In genomic region chr4:158314756-158315487, GRCh38 we compare ENCODE assay signal across 1 cellular context.
TF ChIP-seq lines count a peak whose summit lies in the region.

No MANE protein-coding gene starts in this region.

TF ChIP-seq in K562, 482 proteins besides CTCF, POLR2A, EP300 and RAD21 (continued from another document):
- TF ChIP-seq ARID3B (CRISPR knock-in tag; IDR thresholded peaks at IDR 0.05; ENCODE audit: borderline replicate concordance) (no peak), MECOM (CRISPR knock-in tag; IDR thresholded peaks at IDR 0.05) (no peak), KAT2B (IDR thresholded peaks at IDR 0.05; ENCODE audit: low read depth, low read length) (no peak), MAFG (tag; conservative IDR thresholded peaks at IDR 0.05) (no peak), FOSL1 (tag; conservative IDR thresholded peaks at IDR 0.05) (no peak), ETV6 (IDR thresholded peaks at IDR 0.05; ENCODE audit: borderline replicate concordance in 1 of 2, low read depth in 2 of 2, low read length in 1 of 2) (no peak), ETV6 (CRISPR knock-in tag; IDR thresholded peaks at IDR 0.05; ENCODE audit: borderline replicate concordance) (no peak), U2AF1 (optimal IDR thresholded peaks at IDR 0.05; ENCODE audit: low read depth, low read length) (no peak)
TF ChIP-seq in K562: peak in this region for 0.
